8 cellular contexts compared by ENCODE assay signal in the genomic region with DNA sequence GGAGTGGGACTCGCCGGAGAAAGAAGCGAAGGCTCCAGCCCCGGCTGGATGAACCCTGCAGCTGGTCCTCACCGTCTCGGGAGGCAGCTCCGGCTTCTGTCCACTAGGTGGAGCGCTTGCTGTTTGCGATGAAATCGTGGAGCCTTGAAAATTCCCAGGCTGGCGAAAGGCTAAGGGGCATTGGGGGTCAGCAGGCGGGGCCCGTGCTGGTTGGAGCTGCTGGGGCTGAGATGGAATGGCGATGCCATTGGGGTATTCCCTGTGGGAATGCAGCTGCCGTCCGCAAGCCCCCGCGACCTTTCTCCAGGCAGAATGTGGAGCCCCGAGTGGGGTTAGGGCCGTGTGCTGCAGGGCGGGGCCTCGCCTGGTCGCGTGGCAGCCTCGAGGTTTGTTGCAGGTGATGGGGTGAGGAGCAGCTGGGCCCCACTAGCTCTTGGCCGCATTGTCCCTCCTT.
A peak's percentile ranks its signal among the peaks of the same experiment; 100 is the strongest.
DNase-seq lines count a peak whose midpoint lies in the region; ATAC-seq, FAIRE-seq and TF ChIP-seq lines count a peak whose summit lies in the region.

No MANE protein-coding gene starts in this region.

- H3K27ac ChIP-seq in A673 (ENCODE audit: low read depth, low read length, poor library complexity, severe bottlenecking), result no peak overlapping the region

- POLR2A ChIA-PET in A673 (lab: Charles Lee; ENCODE audit: low non-redundant PET), result no interaction called here

- no peaks in the 10 kb centered on the region for H3K27me3 ChIP-seq in A673 (replicated peaks; ENCODE audit: insufficient read depth, low read depth, low read length, poor library complexity)

- no peak overlapping the region for H3K4me3 ChIP-seq in A673 (ENCODE audit: low read depth, low read length, poor library complexity, severe bottlenecking)

- peak; percentile 75 for DNase-seq in A673 (ENCODE audit: low spot score)
- DNase-seq in GM12892 (ENCODE audit: insufficient read length), result peak; percentile 88
- DNase-seq in NCI-H2196 treated with DMSO at 0.1 percent for 48 hours (lab: John Stamatoyannopoulos, UW; ENCODE audit: unreplicated experiment), result peak; percentile 42
- DNase-seq in activated CD4-positive, alpha-beta T cell treated with anti-CD3 and anti-CD28 coated beads, Interleukin-2, amount 50 U/mL, for 4 hours, result peak; percentile 58 to 64
- DNase-seq in effector CD4-positive, alpha-beta T cell, result peak; percentile 54
- DNase-seq in lung microvascular endothelial cell (ENCODE audit: low read depth in 2 of 2), result peak; percentile 59 to 71
- peak; percentile 41 for DNase-seq in stimulated activated CD8-positive, alpha-beta memory T cell treated with anti-CD3 and anti-CD28 coated beads, Interleukin-15, amount 100 ng/mL, for 1 hour (ENCODE audit: low read depth)

- FAIRE-seq in GM12892 (lab: Jason Lieb, UNC), result peak; percentile 90

- TF ChIP-seq POLR2A in GM12892 (IDR thresholded peaks at IDR 0.05; ENCODE audit: low read depth, low read length) (no peak), GM18505 (IDR thresholded peaks at IDR 0.05; ENCODE audit: borderline replicate concordance, extremely low read depth, insufficient read depth, insufficient read length) (no peak)

- CTCF ChIA-PET in A673 (lab: Charles Lee), result interaction anchor here (0.6 to 1.2 kb wide), 3 partner anchors 28 to 70 kb away, joined by 3 to 5 read pairs (median 3); no protein-coding TSS in a partner anchor

- no peaks in the 10 kb centered on the region for H3K9me3 ChIP-seq in A673 (ENCODE audit: low read depth, low read length, poor library complexity, severe bottlenecking)

- TF ChIP-seq CTCF in A673 (conservative IDR thresholded peaks at IDR 0.05; ENCODE audit: low read depth, low read length), result peak; percentile 95

- no TSS peak for BruUV-seq in A673 (replicated peaks; lab: Mats Ljungman, UMichigan)

- no peak for ATAC-seq in GM18505 (IDR thresholded peaks at IDR 0.05; ENCODE audit: unreplicated experiment)

- no peaks in the 10 kb centered on the region for H3K4me1 ChIP-seq in A673 (ENCODE audit: insufficient read depth, low read length, poor library complexity, severe bottlenecking)

- intact Hi-C loops in A673 (cut with micrococcal nuclease; ENCODE audit: unreplicated experiment), result no loop called here

- no peaks in the 10 kb centered on the region for H3K36me3 ChIP-seq in A673 (ENCODE audit: insufficient read depth, low read length, poor library complexity, severe bottlenecking)
